In genomic region chr22:50520184-50520583, GRCh38 we compare ENCODE assay signal across 4 cellular contexts. TPM values are rescaled to one million over a fixed set of nuclear protein-coding genes. Genes with fewer than 3 reads are reported as not detected.
"Had no signal": no experiment of that assay in that cellular context is flagged by ENCODE, and none has a peak within 500 bp of the region (broad histone marks: within the 10 kb centered on the region; RNA-seq: fewer than 3 reads in every experiment).

No MANE protein-coding gene starts in this region.

RNA-seq across cellular contexts. Expression of gene KLHDC7B, which starts 25.5 kb away (rescaled TPM):
- total RNA-seq: HepG2, HT-29, HT1080, IMR-90 had no signal
